Comparison of ENCODE assay signal across 8 cellular contexts in genomic region chr13:113742000-113742441, GRCh38. TPM values are rescaled to one million over a fixed set of nuclear protein-coding genes. Genes with fewer than 3 reads are reported as not detected.
DNase-seq lines count a peak whose midpoint lies in the region; ATAC-seq and TF ChIP-seq lines count a peak whose summit lies in the region.

No MANE protein-coding gene starts in this region.

- H3K4me1 ChIP-seq in ascending aorta (no peaks in the 10 kb centered on the region), sigmoid colon (peaks cover 0 to 4% (median 0%) of the 10 kb centered on the region in 4 donors)

- in situ Hi-C loops in SK-MEL-5 (cut with HindIII; ENCODE audit: low pct_unique_long_range_greater_than_20kb, low sequenced_read_pairs): no loop called here

- 17 to 28% methylated on average over 15 of the region's 15 CpGs for WGBS in sigmoid colon, 2 donors

- H3K27ac ChIP-seq in HL-60 (replicated peaks) (peak overlapping the region; percentile 66), ascending aorta (no peak overlapping the region), sigmoid colon (no peak overlapping the region)

- TF ChIP-seq POLR2A in sigmoid colon (IDR thresholded peaks at IDR 0.05): no peak

- H3K36me3 ChIP-seq in ascending aorta: no peaks in the 10 kb centered on the region
- no peaks in the 10 kb centered on the region for H3K36me3 ChIP-seq in sigmoid colon

- intact Hi-C loops in posterior vena cava (cut with DNase I) (no loop called here), ascending aorta (cut with DNase I) (no loop called here), sigmoid colon (cut with DNase I) (no loop called here)

- peak; percentile 88 for ATAC-seq in esophagus mucosa

- H3K9me3 ChIP-seq in ascending aorta (no peaks in the 10 kb centered on the region), sigmoid colon (no peaks in the 10 kb centered on the region)

- H3K4me3 ChIP-seq in HL-60 (replicated peaks; ENCODE audit: insufficient read depth, low read length) (no peak overlapping the region), ascending aorta (no peak overlapping the region), sigmoid colon (no peak overlapping the region)

- DNase-seq in CMK (ENCODE audit: low read depth) (peak; percentile 30), HL-60 (ENCODE audit: low read depth in 1 of 2, low spot score in 1 of 2) (peak; percentile 89 to 92), SK-MEL-5 (ENCODE audit: low read depth, low spot score) (peak; percentile 26), posterior vena cava (ENCODE audit: low spot score) (peak; percentile 85), ascending aorta (ENCODE audit: low spot score in 2 of 2) (no peak), mesenteric fat pad (ENCODE audit: low spot score) (no peak), sigmoid colon (no peak)

- H3K27me3 ChIP-seq in HL-60 (ENCODE audit: insufficient read depth, poor library complexity, severe bottlenecking): no peaks in the 10 kb centered on the region
- peaks cover 4% of the 10 kb centered on the region for H3K27me3 ChIP-seq in ascending aorta
- peaks cover 0 to 33% (median 4%) of the 10 kb centered on the region in 3 donors for H3K27me3 ChIP-seq in sigmoid colon

- no peak for TF ChIP-seq EP300 in sigmoid colon (IDR thresholded peaks at IDR 0.05)

- TF ChIP-seq CTCF in HL-60 (IDR thresholded peaks at IDR 0.05; ENCODE audit: insufficient read depth, low read length) (no peak), ascending aorta (IDR thresholded peaks at IDR 0.05) (no peak), sigmoid colon (IDR thresholded peaks at IDR 0.05) (no peak)

RNA-seq across cellular contexts. Expression of gene TMEM255B, which starts 17.0 kb away (rescaled TPM):
- 0.48 and 0.67 TPM in 2 replicates for total RNA-seq in SK-MEL-5 (2014; rRNA removed; shearing (Covaris generic))
- polyA plus RNA-seq in SK-MEL-5 (2015; cell fraction: cytosol; rRNA removed): 2.6 and 3.0 TPM in 2 replicates
- polyA plus RNA-seq in SK-MEL-5 (2015; cell fraction: nucleus; rRNA removed): 3.8 TPM in 2 replicates
- total RNA-seq in esophagus mucosa: 1.8 TPM
- total RNA-seq in posterior vena cava: 10 to 100 TPM; 20.2 to 22.9 TPM
- total RNA-seq in ascending aorta: 4.7 TPM
- total RNA-seq in mesenteric fat pad: 22.7 TPM
- 10 to 100 TPM in 2 of 4 donors, 1 to 10 TPM in 1, under 1 TPM in 1; 0.99 to 11.1 (median 7.3) TPM for total RNA-seq in sigmoid colon
- 1 to 10 TPM in 2 of 3 donors, under 1 TPM in 1; 0.60 to 4.6 (median 1.8) TPM for polyA plus RNA-seq in sigmoid colon

Comparison
In these comparisons a context has a peak if more than half of its experiments do, and no peak if none do; other contexts are left out.
1. DNase-seq: peak in CMK (single experiment), HL-60 (2 of 2), SK-MEL-5 (single experiment) and posterior vena cava (single experiment); none in ascending aorta (0 of 2), mesenteric fat pad (single experiment) and sigmoid colon (single experiment).